In the genomic region with DNA sequence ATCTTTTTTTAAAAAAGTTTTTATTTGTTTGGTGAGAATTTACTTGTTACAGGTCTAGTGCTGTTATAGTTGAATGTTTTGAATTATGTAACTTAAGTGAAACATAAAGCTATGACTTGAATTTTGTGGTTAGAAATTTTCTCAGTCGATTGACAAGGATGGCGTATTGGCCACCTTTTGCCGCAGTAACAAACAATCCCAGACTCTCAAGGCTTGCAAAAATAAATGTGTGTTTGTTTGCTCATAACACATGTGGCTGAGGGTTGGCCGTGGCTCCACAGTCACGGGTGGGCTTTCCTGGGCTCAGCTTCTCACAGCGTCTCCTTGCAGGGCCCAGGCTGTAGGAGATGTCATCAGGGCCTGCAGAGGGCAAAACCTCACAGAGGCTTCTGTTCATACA, we compare ENCODE assay signal across 37 cellular contexts.
"Had no signal": no experiment of that assay in that cellular context is flagged by ENCODE, and none has a peak within 500 bp of the region (broad histone marks: within the 10 kb centered on the region; RNA-seq: fewer than 3 reads in every experiment).

No MANE protein-coding gene starts in this region.

- H3K4me3 ChIP-seq: adrenal gland, body of pancreas, breast epithelium had no signal

- H3K27me3 ChIP-seq: adrenal gland, body of pancreas, brain microvascular endothelial cell, breast epithelium had no signal

- FAIRE-seq: astrocyte, TTC549 had no signal

- H3K9me3 ChIP-seq: adrenal gland, body of pancreas, breast epithelium had no signal

- H3K27ac ChIP-seq: adrenal gland, body of pancreas, brain microvascular endothelial cell, breast epithelium, VCaP had no signal

- H3K27ac Mint-ChIP-seq: activated B cell treated with CpG ODN at 0.5 μM for 24 hours; activated CD4-positive, alpha-beta memory T cell treated with anti-CD3 and anti-CD28 coated beads for 36 hours; activated CD4-positive, alpha-beta T cell treated with anti-CD3 and anti-CD28 coated beads, Interleukin-2, amount 10 ng/mL, durations not matched to agents 24 days and 14 days; activated CD8-positive, alpha-beta T cell treated with anti-CD3 and anti-CD28 coated beads for 36 hours; activated naive CD4-positive, alpha-beta T cell treated with anti-CD3 and anti-CD28 coated beads for 36 hours; activated naive CD4-positive, alpha-beta T cell treated with anti-CD3 and anti-CD28 coated beads, Interleukin-2, amount 50 U/mL, for 72 hours; activated naive CD8-positive, alpha-beta T cell treated with anti-CD3 and anti-CD28 coated beads for 36 hours; activated T-cell treated with anti-CD3 and anti-CD28 coated beads, Interleukin-2, amount 50 U/mL, for 72 hours; activated T-helper 1 cell treated with anti-CD3 and anti-CD28 coated beads, Interleukin-12 subunit alpha, Interleukin-12 subunit beta, Interleukin-2, Interleukin-4 antibody, amounts not matched to agents 30 ng/mL and 10 ng/mL and 1 ng/mL, durations not matched to agents 14 hours and 24 hours and 36 hours; activated T-helper 17 cell treated with anti-CD3 and anti-CD28 coated beads, Interleukin-2, amount 50 U/mL, for 72 hours; T-helper 1 cell treated with Interleukin-12 subunit alpha and Interleukin-12 subunit beta and Interleukin-4 antibody, amounts not matched to agents 30 μg/mL and 1 μg/mL, for 36 hours; T-helper 2 cell treated with Interferon-gamma antibody and Interleukin-4, amounts not matched to agents 5 μg/mL and 100 μg/mL, for 36 hours had no signal

- H3K36me3 Mint-ChIP-seq: activated CD4-positive, alpha-beta memory T cell treated with anti-CD3 and anti-CD28 coated beads for 36 hours; activated naive CD4-positive, alpha-beta T cell treated with anti-CD3 and anti-CD28 coated beads, Interleukin-2, amount 50 U/mL, for 72 hours had no signal

- H3K9me3 Mint-ChIP-seq: activated B cell treated with CpG ODN at 0.5 μM for 24 hours; activated CD4-positive, alpha-beta memory T cell treated with anti-CD3 and anti-CD28 coated beads for 36 hours; activated T-helper 17 cell treated with anti-CD3 and anti-CD28 coated beads, Interleukin-2, amount 50 U/mL, for 72 hours; T-helper 2 cell treated with Interferon-gamma antibody and Interleukin-4, amounts not matched to agents 5 μg/mL and 100 μg/mL, for 36 hours had no signal

- H3K36me3 ChIP-seq: adrenal gland, brain microvascular endothelial cell, breast epithelium had no signal

- DNase-seq: activated B cell treated with CpG ODN at 0.5 μM for 24 hours; activated CD4-positive, alpha-beta memory T cell treated with anti-CD3 and anti-CD28 coated beads for 36 hours; activated CD4-positive, alpha-beta T cell treated with anti-CD3 and anti-CD28 coated beads for 4 hours; activated CD4-positive, alpha-beta T cell treated with anti-CD3 and anti-CD28 coated beads, Interleukin-2, amount 10 ng/mL, durations not matched to agents 24 days and 14 days; activated CD4-positive, alpha-beta T cell treated with anti-CD3 and anti-CD28 coated beads, Interleukin-2, amount 50 U/mL, for 1 hour; activated CD4-positive, alpha-beta T cell treated with anti-CD3 and anti-CD28 coated beads, Interleukin-2, amount 50 U/mL, for 4 hours; activated CD4-positive, CD25-positive, alpha-beta regulatory T cell treated with anti-CD3 and anti-CD28 coated beads, Interleukin-2, amount 50 U/mL, for 72 hours; activated CD8-positive, alpha-beta memory T cell treated with anti-CD3 and anti-CD28 coated beads, Interleukin-2, amount 50 U/mL, for 4 hours; activated CD8-positive, alpha-beta T cell treated with anti-CD3 and anti-CD28 coated beads for 36 hours; activated effector memory CD4-positive, alpha-beta T cell treated with anti-CD3 and anti-CD28 coated beads, Interleukin-2, amount 50 U/mL, for 16 hours; activated gamma-delta T cell treated with Interleukin-2 at 50 U/mL for 16 hours; activated naive CD4-positive, alpha-beta T cell; activated naive CD4-positive, alpha-beta T cell treated with anti-CD3 and anti-CD28 coated beads for 36 hours; activated naive CD4-positive, alpha-beta T cell treated with anti-CD3 and anti-CD28 coated beads, Interleukin-2, amount 50 U/mL, for 16 hours; activated naive CD8-positive, alpha-beta T cell treated with anti-CD3 and anti-CD28 coated beads for 36 hours; activated T-cell treated with anti-CD3 and anti-CD28 coated beads for 4 hours; activated T-cell treated with anti-CD3 and anti-CD28 coated beads, Interleukin-2, amount 50 U/mL, for 1 hour; activated T-cell treated with anti-CD3 and anti-CD28 coated beads, Interleukin-2, amount 50 U/mL, for 4 hours; activated T-cell treated with anti-CD3 and anti-CD28 coated beads, Interleukin-2, amount 50 U/mL, for 72 hours; adrenal gland; amniotic stem cell; aorta; body of pancreas; brain microvascular endothelial cell; central memory CD4-positive, alpha-beta T cell; T-helper 1 cell; T-helper 2 cell; T-helper 9 cell had no signal

- H3K4me1 Mint-ChIP-seq: activated CD4-positive, alpha-beta T cell treated with anti-CD3 and anti-CD28 coated beads, Interleukin-2, amount 10 ng/mL, durations not matched to agents 24 days and 14 days; activated T-helper 17 cell treated with anti-CD3 and anti-CD28 coated beads, Interleukin-2, amount 50 U/mL, for 72 hours had no signal

- H3K27me3 Mint-ChIP-seq: activated B cell treated with CpG ODN at 0.5 μM for 24 hours; activated CD4-positive, alpha-beta memory T cell treated with anti-CD3 and anti-CD28 coated beads for 36 hours; activated CD4-positive, alpha-beta T cell treated with anti-CD3 and anti-CD28 coated beads, Interleukin-2, amount 10 ng/mL, durations not matched to agents 24 days and 14 days; activated CD8-positive, alpha-beta T cell treated with anti-CD3 and anti-CD28 coated beads for 36 hours; activated naive CD8-positive, alpha-beta T cell treated with anti-CD3 and anti-CD28 coated beads for 36 hours; activated T-helper 17 cell treated with anti-CD3 and anti-CD28 coated beads, Interleukin-2, amount 50 U/mL, for 72 hours had no signal

- ATAC-seq: activated CD8-positive, alpha-beta T cell treated with anti-CD3 and anti-CD28 coated beads for 36 hours; activated naive CD4-positive, alpha-beta T cell treated with anti-CD3 and anti-CD28 coated beads, Interleukin-2, amount 50 U/mL, for 72 hours; activated T-cell treated with anti-CD3 and anti-CD28 coated beads, Interleukin-2, amount 50 U/mL, for 4 hours; activated T-cell treated with anti-CD3 and anti-CD28 coated beads, Interleukin-2, amount 50 U/mL, for 72 hours; activated T-helper 17 cell treated with anti-CD3 and anti-CD28 coated beads, Interleukin-2, amount 50 U/mL, for 72 hours; body of pancreas had no signal

- H3K4me3 Mint-ChIP-seq: activated B cell treated with CpG ODN at 0.5 μM for 24 hours; activated CD4-positive, alpha-beta memory T cell treated with anti-CD3 and anti-CD28 coated beads for 36 hours; activated CD4-positive, alpha-beta T cell treated with anti-CD3 and anti-CD28 coated beads, Interleukin-2, amount 10 ng/mL, durations not matched to agents 24 days and 14 days; activated CD8-positive, alpha-beta T cell treated with anti-CD3 and anti-CD28 coated beads for 36 hours; activated naive CD4-positive, alpha-beta T cell treated with anti-CD3 and anti-CD28 coated beads for 36 hours; activated naive CD8-positive, alpha-beta T cell treated with anti-CD3 and anti-CD28 coated beads for 36 hours; activated T-cell treated with anti-CD3 and anti-CD28 coated beads, Interleukin-2, amount 50 U/mL, for 4 hours; activated T-cell treated with anti-CD3 and anti-CD28 coated beads, Interleukin-2, amount 50 U/mL, for 72 hours; activated T-helper 1 cell treated with anti-CD3 and anti-CD28 coated beads, Interleukin-12 subunit alpha, Interleukin-12 subunit beta, Interleukin-2, Interleukin-4 antibody, amounts not matched to agents 30 ng/mL and 10 ng/mL and 1 ng/mL, durations not matched to agents 14 hours and 24 hours and 36 hours; activated T-helper 17 cell treated with anti-CD3 and anti-CD28 coated beads, Interleukin-2, amount 50 U/mL, for 72 hours; T-helper 1 cell treated with Interleukin-12 subunit alpha and Interleukin-12 subunit beta and Interleukin-4 antibody, amounts not matched to agents 30 μg/mL and 1 μg/mL, for 36 hours; T-helper 2 cell treated with Interferon-gamma antibody and Interleukin-4, amounts not matched to agents 5 μg/mL and 100 μg/mL, for 36 hours had no signal

- H3K4me1 ChIP-seq: adrenal gland, body of pancreas, breast epithelium had no signal
